9 cellular contexts compared by ENCODE assay signal in genomic region chr1:212162635-212163034, GRCh38.
A peak's percentile ranks its signal among the peaks of the same experiment; 100 is the strongest.
DNase-seq lines count a peak whose midpoint lies in the region; ATAC-seq and TF ChIP-seq lines count a peak whose summit lies in the region.
"Had no signal": no experiment of that assay in that cellular context is flagged by ENCODE, and none has a peak within 500 bp of the region (broad histone marks: within the 10 kb centered on the region; RNA-seq: fewer than 3 reads in every experiment).

No MANE protein-coding gene starts in this region.

- H3K36me3 ChIP-seq in spleen, result no peaks in the 10 kb centered on the region
- H3K36me3 ChIP-seq: thoracic aorta had no signal

- 14 to 43% (median 22%) methylated on average over 5 of the region's 5 CpGs for WGBS in spleen, 5 donors

- no peaks in the 10 kb centered on the region for H3K27me3 Mint-ChIP-seq in activated T-cell treated with anti-CD3 and anti-CD28 coated beads, Interleukin-2, amount 50 U/mL, for 24 hours

- no peak overlapping the region for H3K27ac Mint-ChIP-seq in activated T-cell treated with anti-CD3 and anti-CD28 coated beads, Interleukin-2, amount 50 U/mL, for 24 hours

- no peak overlapping the region for H3K27ac ChIP-seq in spleen
- H3K27ac ChIP-seq: thoracic aorta had no signal

- no peaks in the 10 kb centered on the region for H3K9me3 ChIP-seq in spleen
- H3K9me3 ChIP-seq: thoracic aorta had no signal

- H3K27me3 ChIP-seq in spleen (replicated peaks in 1 of 7), result no peaks in the 10 kb centered on the region

- H3K9me3 Mint-ChIP-seq in activated T-cell treated with anti-CD3 and anti-CD28 coated beads, Interleukin-2, amount 50 U/mL, for 24 hours, result no peaks in the 10 kb centered on the region

- no peaks in the 10 kb centered on the region for H3K36me3 Mint-ChIP-seq in activated T-cell treated with anti-CD3 and anti-CD28 coated beads, Interleukin-2, amount 50 U/mL, for 24 hours (ENCODE audit: low read depth)

- DNase-seq in GDM1 (lab: John Stamatoyannopoulos, UW) (peak; percentile 56), MV-4-11 (lab: John Stamatoyannopoulos, UW) (peak; percentile 19), smooth muscle cell of the brain vasculature (ENCODE audit: low read depth, low spot score) (peak; percentile 28), spleen (no peak)
- peak; percentile 12 for DNase-seq in central memory CD4-positive, alpha-beta T cell
- no peak for DNase-seq in activated T-cell treated with anti-CD3 and anti-CD28 coated beads, Interleukin-2, amount 50 U/mL, for 24 hours

- no peak overlapping the region for H3K4me3 Mint-ChIP-seq in activated T-cell treated with anti-CD3 and anti-CD28 coated beads, Interleukin-2, amount 50 U/mL, for 24 hours

- no peak for TF ChIP-seq CTCF in spleen (IDR thresholded peaks at IDR 0.05 in 8 of 11, conservative IDR thresholded peaks at IDR 0.05 in 3 of 11)

- TF ChIP-seq POLR2A in spleen (IDR thresholded peaks at IDR 0.05), result no peak

- peaks cover 33% of the 10 kb centered on the region for H3K4me1 Mint-ChIP-seq in activated T-cell treated with anti-CD3 and anti-CD28 coated beads, Interleukin-2, amount 50 U/mL, for 24 hours (ENCODE audit: low read depth)

- peaks cover 4 to 23% (median 15%) of the 10 kb centered on the region in 6 donors for H3K4me1 ChIP-seq in spleen

- ATAC-seq in GM21447 (IDR thresholded peaks at IDR 0.05; ENCODE audit: unreplicated experiment) (peak; percentile 63), HG03139 (IDR thresholded peaks at IDR 0.05; ENCODE audit: unreplicated experiment) (no peak)

- H3K4me3 ChIP-seq in spleen, result no peak overlapping the region
- H3K4me3 ChIP-seq: thoracic aorta had no signal

- intact Hi-C loops in spleen (cut with DNase I; ENCODE audit: low total_unique reads), result no loop called here

Comparison
In these comparisons a context has a peak if more than half of its experiments do, and no peak if none do; other contexts are left out.
1. DNase-seq: peak in GDM1 (single experiment), MV-4-11 (single experiment), central memory CD4-positive, alpha-beta T cell (single experiment) and smooth muscle cell of the brain vasculature (single experiment); none in spleen (single experiment) and activated T-cell treated with anti-CD3 and anti-CD28 coated beads, Interleukin-2, amount 50 U/mL, for 24 hours (single experiment).